8 cellular contexts compared by ENCODE assay signal in genomic region chr18:32072321-32072720, GRCh38. TPM values are rescaled to one million over a fixed set of nuclear protein-coding genes. Genes with fewer than 3 reads are reported as not detected.
DNase-seq lines count a peak whose midpoint lies in the region; ATAC-seq and TF ChIP-seq lines count a peak whose summit lies in the region.

No MANE protein-coding gene starts in this region.

- no peak overlapping the region for H2BK120ac ChIP-seq in IMR-90 (ENCODE audit: low read depth, low read length)

- H3K27me3 Mint-ChIP-seq in activated CD4-positive, alpha-beta T cell treated with anti-CD3 and anti-CD28 coated beads, Interleukin-2, amount 10 ng/mL, durations not matched to agents 24 days and 14 days, result no peaks in the 10 kb centered on the region
- H3K27me3 Mint-ChIP-seq in activated CD4-positive, alpha-beta T cell treated with anti-CD3 and anti-CD28 coated beads for 36 hours, result no peaks in the 10 kb centered on the region
- H3K27me3 Mint-ChIP-seq in neural crest cell (ENCODE audit: low read depth), result no peaks in the 10 kb centered on the region

- H3K4me3 Mint-ChIP-seq in activated CD4-positive, alpha-beta T cell treated with anti-CD3 and anti-CD28 coated beads, Interleukin-2, amount 10 ng/mL, durations not matched to agents 24 days and 14 days, result no peak overlapping the region
- no peak overlapping the region for H3K4me3 Mint-ChIP-seq in activated CD4-positive, alpha-beta T cell treated with anti-CD3 and anti-CD28 coated beads for 36 hours
- no peak overlapping the region for H3K4me3 Mint-ChIP-seq in neural crest cell

- no peak overlapping the region for H4K8ac ChIP-seq in IMR-90 (ENCODE audit: low read depth in 2 of 2, low read length in 2 of 2)

- no peak overlapping the region for H2AK5ac ChIP-seq in IMR-90 (ENCODE audit: low read depth, low read length)

- peaks cover 17% of the 10 kb centered on the region for H3K4me1 Mint-ChIP-seq in activated CD4-positive, alpha-beta T cell treated with anti-CD3 and anti-CD28 coated beads, Interleukin-2, amount 10 ng/mL, durations not matched to agents 24 days and 14 days
- H3K4me1 Mint-ChIP-seq in activated CD4-positive, alpha-beta T cell treated with anti-CD3 and anti-CD28 coated beads for 36 hours, result peaks cover 23% of the 10 kb centered on the region
- H3K4me1 Mint-ChIP-seq in neural crest cell, result no peaks in the 10 kb centered on the region

- TF ChIP-seq CTCF in IMR-90 (conservative IDR thresholded peaks at IDR 0.05; ENCODE audit: low read depth, low read length) (peak; percentile 9; the same call in 1 of the 2 replicates), neural crest cell (conservative IDR thresholded peaks at IDR 0.05) (peak; percentile 63), adrenal gland (IDR thresholded peaks at IDR 0.05) (peak in 2 of 6 experiments; percentile 41 to 44)

- peak; percentile 68 for DNase-seq in activated CD4-positive, alpha-beta T cell treated with anti-CD3 and anti-CD28 coated beads, Interleukin-2, amount 10 ng/mL, durations not matched to agents 24 days and 14 days
- no peak for DNase-seq in activated CD4-positive, alpha-beta T cell treated with anti-CD3 and anti-CD28 coated beads for 36 hours
- DNase-seq in IMR-90 (no peak), neural crest cell (ENCODE audit: low read depth, low spot score) (no peak), anterior cingulate cortex (lab: John Stamatoyannopoulos, UW) (no peak), DMS153 (lab: John Stamatoyannopoulos, UW) (no peak), adrenal gland (no peak)
- peak; percentile 36 for DNase-seq in central memory CD4-positive, alpha-beta T cell

- H2BK5ac ChIP-seq in IMR-90 (ENCODE audit: low read depth, low read length, poor library complexity, severe bottlenecking), result no peak overlapping the region

- H4K20me1 ChIP-seq in IMR-90 (ENCODE audit: insufficient read depth, low read length), result no peaks in the 10 kb centered on the region

- H2BK15ac ChIP-seq in IMR-90 (ENCODE audit: low read depth, low read length), result no peak overlapping the region

- H4K5ac ChIP-seq in IMR-90 (ENCODE audit: low read depth, low read length), result no peak overlapping the region

- H3K56ac ChIP-seq in IMR-90 (ENCODE audit: extremely low read depth, insufficient read depth, low read length), result no peak overlapping the region

- no peak overlapping the region for H2BK20ac ChIP-seq in IMR-90 (ENCODE audit: low read depth, low read length)

- WGBS in IMR-90 (ENCODE audit: extremely low coverage in 2 of 2, insufficient read length in 1 of 2), 2 experiments, result no CpG with 5 or more reads among the region's 4 CpGs
- WGBS in adrenal gland, 4 donors, result 57 to 63% (median 61%) methylated on average over 4 of the region's 4 CpGs

- no peak overlapping the region for H3K23ac ChIP-seq in IMR-90 (ENCODE audit: low read depth, low read length)

- TF ChIP-seq RAD21 in IMR-90 (IDR thresholded peaks at IDR 0.05; ENCODE audit: low read length), result no peak

- H3K4me2 ChIP-seq in IMR-90 (ENCODE audit: low read depth, low read length), result no peak overlapping the region

- no peaks in the 10 kb centered on the region for H3K79me1 ChIP-seq in IMR-90 (ENCODE audit: low read depth in 1 of 2, low read length in 2 of 2)

- H3K27me3 ChIP-seq in IMR-90 (ENCODE audit: control insufficient read depth, insufficient read depth, low read length) (0 out of 2 replicates have a peak, but pooled peaks cover 1% of the 10 kb centered on the region), adrenal gland (no peaks in the 10 kb centered on the region)

- H3K4me3 ChIP-seq in IMR-90 (ENCODE audit: insufficient read depth, low read depth, low read length) (no peak overlapping the region), adrenal gland (no peak overlapping the region)

- H3K18ac ChIP-seq in IMR-90 (ENCODE audit: low read depth, low read length), result no peak overlapping the region

- H3K36me3 ChIP-seq in IMR-90 (ENCODE audit: control insufficient read depth, insufficient read depth, low read length) (no peaks in the 10 kb centered on the region), adrenal gland (replicated peaks in 1 of 2) (no peaks in the 10 kb centered on the region)

- no peak overlapping the region for H2AFZ ChIP-seq in IMR-90 (replicated peaks; ENCODE audit: low read length, poor library complexity)

- CTCF ChIA-PET in activated CD4-positive, alpha-beta T cell treated with anti-CD3 and anti-CD28 coated beads for 36 hours (lab: Charles Lee), result interaction anchor here (0.7 to 3.1 kb wide), 20 partner anchors 8 to 163 kb away, joined by 3 to 20 read pairs (median 4); partner anchors contain the start of gene RNF125
- CTCF ChIA-PET in IMR-90 (lab: Yijun Ruan, JAX), result interaction anchor here (0.7 to 1.0 kb wide), 3 partner anchors 11 to 200 kb away, joined by 3 to 5 read pairs (median 3); no protein-coding TSS in a partner anchor

- peaks cover 46% of the 10 kb centered on the region for H3K36me3 Mint-ChIP-seq in activated CD4-positive, alpha-beta T cell treated with anti-CD3 and anti-CD28 coated beads, Interleukin-2, amount 10 ng/mL, durations not matched to agents 24 days and 14 days (ENCODE audit: low read depth)
- H3K36me3 Mint-ChIP-seq in activated CD4-positive, alpha-beta T cell treated with anti-CD3 and anti-CD28 coated beads for 36 hours (ENCODE audit: low read depth), result peaks cover 30% of the 10 kb centered on the region
- H3K36me3 Mint-ChIP-seq in neural crest cell (ENCODE audit: low read depth), result no peaks in the 10 kb centered on the region

- no peak overlapping the region for H3K9ac ChIP-seq in IMR-90 (ENCODE audit: low read depth, low read length)

- H3K4ac ChIP-seq in IMR-90 (ENCODE audit: low read depth, low read length), result no peak overlapping the region

- ATAC-seq in activated CD4-positive, alpha-beta T cell treated with anti-CD3 and anti-CD28 coated beads for 36 hours, result no peak
- no peak for ATAC-seq in IMR-90 (ENCODE audit: low read depth)

- H3K9me1 ChIP-seq in IMR-90 (ENCODE audit: insufficient read depth, low read length), result no peaks in the 10 kb centered on the region

- TF ChIP-seq POLR2A in IMR-90 (IDR thresholded peaks at IDR 0.05; ENCODE audit: low read depth, low read length) (no peak), adrenal gland (IDR thresholded peaks at IDR 0.05) (no peak)

- no peaks in the 10 kb centered on the region for H3K9me3 ChIP-seq in IMR-90 (ENCODE audit: control insufficient read depth, insufficient read depth, low read length)
- no peaks in the 10 kb centered on the region for H3K9me3 ChIP-seq in adrenal gland (replicated peaks in 1 of 3)

- in situ Hi-C loops in IMR-90 (cut with MboI; ENCODE audit: low sequenced_read_pairs), result no loop called here

- no TSS peak for BruUV-seq in IMR-90 (replicated peaks; lab: Mats Ljungman, UMichigan)

- H3K9me3 Mint-ChIP-seq in activated CD4-positive, alpha-beta T cell treated with anti-CD3 and anti-CD28 coated beads, Interleukin-2, amount 10 ng/mL, durations not matched to agents 24 days and 14 days, result peaks cover 3% of the 10 kb centered on the region
- H3K9me3 Mint-ChIP-seq in activated CD4-positive, alpha-beta T cell treated with anti-CD3 and anti-CD28 coated beads for 36 hours (ENCODE audit: low read depth), result no peaks in the 10 kb centered on the region
- H3K9me3 Mint-ChIP-seq in neural crest cell, result peaks cover 4% of the 10 kb centered on the region

- H4K91ac ChIP-seq in IMR-90 (ENCODE audit: insufficient read depth, low read depth, low read length), result no peak overlapping the region

- dilution Hi-C loops in IMR-90 (cut with HindIII; ENCODE audit: low sequenced_read_pairs, unreplicated experiment), result no loop called here

- H3K27ac Mint-ChIP-seq in activated CD4-positive, alpha-beta T cell treated with anti-CD3 and anti-CD28 coated beads, Interleukin-2, amount 10 ng/mL, durations not matched to agents 24 days and 14 days, result no peak overlapping the region
- H3K27ac Mint-ChIP-seq in activated CD4-positive, alpha-beta T cell treated with anti-CD3 and anti-CD28 coated beads for 36 hours, result no peak overlapping the region
- H3K27ac Mint-ChIP-seq in neural crest cell (ENCODE audit: unreplicated experiment), result no peak overlapping the region

- POLR2A ChIA-PET in activated CD4-positive, alpha-beta T cell treated with anti-CD3 and anti-CD28 coated beads for 36 hours (lab: Charles Lee), result interaction anchor here (0.6 to 0.8 kb wide), 2 partner anchors 12 to 18 kb away, joined by 3 read pairs; no protein-coding TSS in a partner anchor
- POLR2A ChIA-PET in IMR-90 (lab: Charles Lee; ENCODE audit: unreplicated experiment), result no interaction called here

- no peak overlapping the region for H2AK9ac ChIP-seq in IMR-90 (replicated peaks; ENCODE audit: low read depth, low read length, poor library complexity)

- H3K14ac ChIP-seq in IMR-90 (replicated peaks; ENCODE audit: low read depth, low read length), result no peak overlapping the region

- H3K4me1 ChIP-seq in IMR-90 (ENCODE audit: control insufficient read depth, insufficient read depth, low read length) (no peaks in the 10 kb centered on the region), adrenal gland (replicated peaks in 1 of 2) (no peaks in the 10 kb centered on the region)

- intact Hi-C loops in activated CD4-positive, alpha-beta T cell treated with anti-CD3 and anti-CD28 coated beads, Interleukin-2, amount 10 ng/mL, durations not matched to agents 24 days and 14 days (cut with micrococcal nuclease), result no loop called here
- intact Hi-C loops in activated CD4-positive, alpha-beta T cell treated with anti-CD3 and anti-CD28 coated beads for 36 hours (cut with DNase I, micrococcal nuclease), result loop anchor here (5.0 kb wide), 1 partner anchor 55 kb away; the partner anchor contains the start of gene RNF125 (in 2 of the 2)
- intact Hi-C loops in IMR-90 (cut with micrococcal nuclease), result no loop called here
- intact Hi-C loops in adrenal gland (cut with DNase I), result no loop called here

- H3K27ac ChIP-seq in IMR-90 (ENCODE audit: insufficient read depth, low read length) (no peak overlapping the region), adrenal gland (no peak overlapping the region)

RNA-seq across cellular contexts. Expression of gene RNF138, which starts 19.4 kb away (rescaled TPM):
- 81.0 and 103 TPM in 2 replicates for total RNA-seq in activated CD4-positive, alpha-beta T cell treated with anti-CD3 and anti-CD28 coated beads, Interleukin-2, amount 10 ng/mL, durations not matched to agents 24 days and 14 days
- total RNA-seq in activated CD4-positive, alpha-beta T cell treated with anti-CD3 and anti-CD28 coated beads for 36 hours, result 10 to 100 TPM; 84.4 to 85.1 TPM
- total RNA-seq in IMR-90 (2012; rRNA removed) (36.0 and 44.7 TPM in 2 replicates), neural crest cell (49.9 and 51.6 TPM in 2 replicates), adrenal gland (10 to 100 TPM in 7 of 8 donors, 1 to 10 TPM in 1; 5.8 to 41.6 (median 16.4) TPM)
- polyA plus RNA-seq in IMR-90 (2012; rRNA removed) (18.1 and 20.2 TPM in 2 replicates), adrenal gland (10 to 100 TPM in 1 of 3 donors, 1 to 10 TPM in 2; 5.2 to 10.0 (median 6.9) TPM)
- 3.3 and 14.7 TPM in 2 replicates for polyA plus RNA-seq in IMR-90 (2012; cell fraction: cytosol; rRNA removed)
- 8.6 and 10.0 TPM in 2 replicates for polyA plus RNA-seq in IMR-90 (2012; cell fraction: nucleus; rRNA removed; ENCODE audit: low replicate concordance)

RNA-seq across cellular contexts. Expression of gene RNF125, which starts 53.7 kb away (rescaled TPM):
- 32.6 and 35.0 TPM in 2 replicates for total RNA-seq in activated CD4-positive, alpha-beta T cell treated with anti-CD3 and anti-CD28 coated beads, Interleukin-2, amount 10 ng/mL, durations not matched to agents 24 days and 14 days
- total RNA-seq in activated CD4-positive, alpha-beta T cell treated with anti-CD3 and anti-CD28 coated beads for 36 hours, result 10 to 100 TPM; 21.6 to 22.2 TPM
- total RNA-seq in IMR-90 (2012; rRNA removed) (under 0.01 TPM in 2 replicates), neural crest cell (1.1 and 1.6 TPM in 2 replicates), adrenal gland (1 to 10 TPM; 1.2 to 7.9 (median 2.5) TPM)
- polyA plus RNA-seq in IMR-90 (2012; rRNA removed) (0.09 and 0.10 TPM in 2 replicates), adrenal gland (1 to 10 TPM in 2 of 3 donors, under 1 TPM in 1; 0.80 to 2.5 (median 1.8) TPM)
- polyA plus RNA-seq in IMR-90 (2012; cell fraction: cytosol; rRNA removed), result 0.03 and 0.08 TPM in 2 replicates
- 0.04 and 0.09 TPM in 2 replicates for polyA plus RNA-seq in IMR-90 (2012; cell fraction: nucleus; rRNA removed; ENCODE audit: low replicate concordance)

Comparison
In these comparisons a context has a peak if more than half of its experiments do, and no peak if none do; other contexts are left out.
1. DNase-seq: peak in activated CD4-positive, alpha-beta T cell treated with anti-CD3 and anti-CD28 coated beads, Interleukin-2, amount 10 ng/mL, durations not matched to agents 24 days and 14 days (single experiment) and central memory CD4-positive, alpha-beta T cell (single experiment); none in activated CD4-positive, alpha-beta T cell treated with anti-CD3 and anti-CD28 coated beads for 36 hours (single experiment), IMR-90 (single experiment), neural crest cell (single experiment), anterior cingulate cortex (0 of 58), DMS153 (single experiment) and adrenal gland (0 of 7).
2. intact Hi-C loops: an anchor here in activated CD4-positive, alpha-beta T cell treated with anti-CD3 and anti-CD28 coated beads for 36 hours (5.0 kb wide); none called in activated CD4-positive, alpha-beta T cell treated with anti-CD3 and anti-CD28 coated beads, Interleukin-2, amount 10 ng/mL, durations not matched to agents 24 days and 14 days, IMR-90 and adrenal gland.